In genomic region chr3:77041756-77042155, GRCh38 we compare ENCODE assay signal across 1 cellular context.
TF ChIP-seq lines count a peak whose summit lies in the region.

No MANE protein-coding gene starts in this region.

TF ChIP-seq in WTC11, 78 proteins besides CTCF, POLR2A, EP300 and RAD21 (continued from another document):
- no peak for TF ChIP-seq IRF2 (CRISPR knock-in tag; IDR thresholded peaks at IDR 0.05; ENCODE audit: borderline replicate concordance, low read depth)
- TF ChIP-seq, protein P1, sequence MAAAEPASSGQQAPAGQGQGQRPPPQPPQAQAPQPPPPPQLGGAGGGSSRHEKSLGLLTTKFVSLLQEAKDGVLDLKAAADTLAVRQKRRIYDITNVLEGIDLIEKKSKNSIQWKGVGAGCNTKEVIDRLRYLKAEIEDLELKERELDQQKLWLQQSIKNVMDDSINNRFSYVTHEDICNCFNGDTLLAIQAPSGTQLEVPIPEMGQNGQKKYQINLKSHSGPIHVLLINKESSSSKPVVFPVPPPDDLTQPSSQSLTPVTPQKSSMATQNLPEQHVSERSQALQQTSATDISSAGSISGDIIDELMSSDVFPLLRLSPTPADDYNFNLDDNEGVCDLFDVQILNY (CRISPR knock-in tag; IDR thresholded peaks at IDR 0.05): no peak
